ENCODE assay signal across 8 cellular contexts in genomic region chr11:67288452-67289225, GRCh38. TPM values are rescaled to one million over a fixed set of nuclear protein-coding genes. Genes with fewer than 3 reads are reported as not detected.
DNase-seq lines count a peak whose midpoint lies in the region; ATAC-seq and TF ChIP-seq lines count a peak whose summit lies in the region.

No MANE protein-coding gene starts in this region.

- peak overlapping the region; percentile 95 for H3K27ac ChIP-seq in CD4-positive, CD25-positive, alpha-beta regulatory T cell (ENCODE audit: insufficient read depth, low read length, poor library complexity, severe bottlenecking)
- H3K27ac ChIP-seq in duodenal mucosa (ENCODE audit: low read depth, low read length) (peak overlapping the region; percentile 95), lung (ENCODE audit: low read depth in 1 of 2, low read length in 1 of 2) (peak overlapping the region; percentile 92 to 96)

- H3K9me3 ChIP-seq in CD4-positive, CD25-positive, alpha-beta regulatory T cell (ENCODE audit: control insufficient read depth in 2 of 2, low read length in 2 of 2): no peaks in the 10 kb centered on the region
- no peaks in the 10 kb centered on the region for H3K9me3 ChIP-seq in duodenal mucosa (ENCODE audit: control insufficient read depth in 1 of 2, low read length in 2 of 2)
- peaks cover 0 to 2% of the 10 kb centered on the region in 2 donors for H3K9me3 ChIP-seq in lung (ENCODE audit: control insufficient read depth in 2 of 2, insufficient read depth in 1 of 2, low read length in 1 of 2)

- peaks cover 9% of the 10 kb centered on the region for H3K27me3 Mint-ChIP-seq in CD4-positive, CD25-positive, alpha-beta regulatory T cell

- H3K36me3 Mint-ChIP-seq in CD4-positive, CD25-positive, alpha-beta regulatory T cell: peaks cover 11% of the 10 kb centered on the region

- peaks cover 0 to 1% (median 0%) of the 10 kb centered on the region in 7 donors for H3K9me3 Mint-ChIP-seq in CD4-positive, CD25-positive, alpha-beta regulatory T cell

- H3K4me1 ChIP-seq in CD4-positive, CD25-positive, alpha-beta regulatory T cell (ENCODE audit: control insufficient read depth, insufficient read depth, low read length, poor library complexity, severe bottlenecking): peaks cover 73% of the 10 kb centered on the region
- H3K4me1 ChIP-seq in duodenal mucosa (ENCODE audit: control insufficient read depth in 1 of 2, insufficient read depth in 2 of 2, low read length in 2 of 2): peaks cover 34 to 36% of the 10 kb centered on the region in 2 donors
- peaks cover 0 to 17% of the 10 kb centered on the region in 2 donors for H3K4me1 ChIP-seq in lung (ENCODE audit: control insufficient read depth in 2 of 2, insufficient read depth in 2 of 2, low read length in 2 of 2)

- peak overlapping the region; percentile 98 to 100 (median 99) for H3K27ac Mint-ChIP-seq in CD4-positive, CD25-positive, alpha-beta regulatory T cell

- TF ChIP-seq CTCF in lung (IDR thresholded peaks at IDR 0.05; ENCODE audit: control extremely low read depth, extremely low read depth): no peak

- no peaks in the 10 kb centered on the region for H3K27me3 ChIP-seq in CD4-positive, CD25-positive, alpha-beta regulatory T cell (ENCODE audit: control insufficient read depth, insufficient read depth, low read length)
- H3K27me3 ChIP-seq in duodenal mucosa (ENCODE audit: control insufficient read depth in 1 of 2, insufficient read depth in 2 of 2, low read length in 2 of 2) (no peaks in the 10 kb centered on the region), lung (ENCODE audit: control insufficient read depth, insufficient read depth) (no peaks in the 10 kb centered on the region)

- WGBS in lung, 2 donors: 0 to 1% methylated on average over 70 to 87 of the region's 87 CpGs

- ATAC-seq in CD4-positive, CD25-positive, alpha-beta regulatory T cell (ENCODE audit: low read depth in 2 of 2): peak; percentile 77
- ATAC-seq in GM19324 (IDR thresholded peaks at IDR 0.05; ENCODE audit: low FRiP score, unreplicated experiment) (peak; percentile 82), HG03457 (IDR thresholded peaks at IDR 0.05; ENCODE audit: unreplicated experiment) (peak; percentile 54), lung (ENCODE audit: insufficient read depth, low FRiP score) (peak; percentile 83)

- H3K9ac ChIP-seq in duodenal mucosa (ENCODE audit: low read depth in 1 of 2, low read length in 2 of 2): peak overlapping the region; percentile 70 to 71

- peak overlapping the region; percentile 47 for H3K4me3 ChIP-seq in CD4-positive, CD25-positive, alpha-beta regulatory T cell (ENCODE audit: low read depth, low read length)
- H3K4me3 ChIP-seq in duodenal mucosa (ENCODE audit: low read depth in 1 of 2, low read length in 2 of 2): peak overlapping the region; percentile 79 to 81
- peak overlapping the region; percentile 72 for H3K4me3 ChIP-seq in lung

- H3K4me3 Mint-ChIP-seq in CD4-positive, CD25-positive, alpha-beta regulatory T cell: peak overlapping the region; percentile 80 to 87 (median 82)

- peaks cover 48% of the 10 kb centered on the region for H3K36me3 ChIP-seq in CD4-positive, CD25-positive, alpha-beta regulatory T cell (ENCODE audit: control insufficient read depth, insufficient read depth, low read length)
- H3K36me3 ChIP-seq in duodenal mucosa (ENCODE audit: control insufficient read depth in 1 of 2, insufficient read depth in 2 of 2, low read length in 2 of 2) (peaks cover 26 to 49% of the 10 kb centered on the region in 2 donors), lung (ENCODE audit: control insufficient read depth in 2 of 2, insufficient read depth in 2 of 2, low read length in 2 of 2) (peaks cover 0 to 49% of the 10 kb centered on the region in 2 donors)

- H3K4me1 Mint-ChIP-seq in CD4-positive, CD25-positive, alpha-beta regulatory T cell: peaks cover 9 to 61% (median 26%) of the 10 kb centered on the region in 4 donors

- peak; percentile 84 to 94 (median 91) for DNase-seq in CD4-positive, CD25-positive, alpha-beta regulatory T cell
- DNase-seq in NCI-H748 treated with DMSO at 0.1 percent for 48 hours (lab: John Stamatoyannopoulos, UW) (peak; percentile 72), lung (ENCODE audit: low spot score) (peak; percentile 92)
- DNase-seq in activated CD4-positive, alpha-beta T cell treated with anti-CD3 and anti-CD28 coated beads, Interleukin-2, amount 50 U/mL, for 4 hours: peak; percentile 73 to 77
- DNase-seq in stimulated activated CD4-positive, alpha-beta T cell treated with anti-CD3 and anti-CD28 coated beads, TNF-alpha, amount 100 ng/mL, for 1 hour (ENCODE audit: low read depth in 3 of 3, low spot score in 1 of 3): peak; percentile 72 to 80 (median 79)

RNA-seq across cellular contexts. Expression of gene ANKRD13D, which starts 0.5 kb away (rescaled TPM):
- total RNA-seq in CD4-positive, CD25-positive, alpha-beta regulatory T cell: 158 TPM
- polyA plus RNA-seq in CD4-positive, CD25-positive, alpha-beta regulatory T cell: 10 to 100 TPM in 3 of 4 donors, 1 to 10 TPM in 1; 9.5 to 18.9 (median 12.6) TPM
- 10 to 100 TPM; 35.9 to 86.2 TPM for total RNA-seq in lung
- polyA plus RNA-seq in lung: 10 to 100 TPM; 55.8 to 65.3 TPM

RNA-seq across cellular contexts. Expression of gene SSH3, which starts 14.7 kb away (rescaled TPM):
- 24.4 TPM for total RNA-seq in CD4-positive, CD25-positive, alpha-beta regulatory T cell
- polyA plus RNA-seq in CD4-positive, CD25-positive, alpha-beta regulatory T cell: 1 to 10 TPM; 2.3 to 7.1 (median 3.1) TPM
- total RNA-seq in lung: 10 to 100 TPM; 31.4 to 42.7 TPM
- polyA plus RNA-seq in lung: 10 to 100 TPM; 19.0 to 23.0 TPM

RNA-seq across cellular contexts. Expression of gene GRK2, which starts 22.4 kb away (rescaled TPM):
- 295 TPM for total RNA-seq in CD4-positive, CD25-positive, alpha-beta regulatory T cell
- 10 to 100 TPM; 13.2 to 27.8 (median 19.3) TPM for polyA plus RNA-seq in CD4-positive, CD25-positive, alpha-beta regulatory T cell
- 10 to 100 TPM; 37.1 to 99.8 TPM for total RNA-seq in lung
- polyA plus RNA-seq in lung: 100 to 1,000 TPM in 1 of 2 donors, 10 to 100 TPM in 1; 95.2 to 130 TPM

Comparison
In these comparisons a context has a peak if more than half of its experiments do, and no peak if none do; other contexts are left out.
1. Peak in every context shown above with its lines: DNase-seq, ATAC-seq, H3K4me3 ChIP-seq and H3K27ac ChIP-seq.